13 cellular contexts compared by ENCODE assay signal in genomic region chr19:16463341-16463990, GRCh38. TPM values are rescaled to one million over a fixed set of nuclear protein-coding genes. Genes with fewer than 3 reads are reported as not detected.
DNase-seq lines count a peak whose midpoint lies in the region; ATAC-seq, FAIRE-seq and TF ChIP-seq lines count a peak whose summit lies in the region.
"Had no signal": no experiment of that assay in that cellular context is flagged by ENCODE, and none has a peak within 500 bp of the region (broad histone marks: within the 10 kb centered on the region; RNA-seq: fewer than 3 reads in every experiment).

No MANE protein-coding gene starts in this region.

- H3K79me1 ChIP-seq in IMR-90 (ENCODE audit: low read depth in 1 of 2, low read length in 2 of 2) = peaks cover 42 to 88% of the 10 kb centered on the region in 2 experiments
- peaks cover 42% of the 10 kb centered on the region for H3K79me1 ChIP-seq in H1 (ENCODE audit: low read depth, low read length)
- peaks cover 26% of the 10 kb centered on the region for H3K79me1 ChIP-seq in neuronal stem cell (ENCODE audit: low read depth, low read length)

- H3K36me3 Mint-ChIP-seq in CD4-positive, alpha-beta memory T cell = peaks cover 3 to 16% of the 10 kb centered on the region in 2 donors

- POLR2A ChIA-PET in CD4-positive, alpha-beta memory T cell (lab: Charles Lee; ENCODE audit: partially characterized antibody) = no interaction called here
- POLR2A ChIA-PET in IMR-90 (lab: Charles Lee; ENCODE audit: unreplicated experiment) = no interaction called here
- POLR2A ChIA-PET in H1 (lab: Charles Lee; ENCODE audit: partially characterized antibody) = interaction anchor here (1.0 kb wide), 1 partner anchor 9 kb away, joined by 3 read pairs; no protein-coding TSS in a partner anchor

- H4K20me1 ChIP-seq in IMR-90 (ENCODE audit: insufficient read depth, low read length) = peaks cover 88% of the 10 kb centered on the region
- H4K20me1 ChIP-seq in H1 (replicated peaks in 1 of 2; ENCODE audit: control insufficient read depth in 1 of 2, insufficient read depth in 2 of 2, low read length in 2 of 2) = peaks cover 20 to 32% of the 10 kb centered on the region in 2 experiments

- in situ Hi-C loops in IMR-90 (cut with MboI; ENCODE audit: low sequenced_read_pairs) = no loop called here

- no peaks in the 10 kb centered on the region for H3K27me3 Mint-ChIP-seq in CD4-positive, alpha-beta memory T cell

- H3K4ac ChIP-seq in IMR-90 (ENCODE audit: low read depth, low read length) = no peak overlapping the region
- H3K4ac ChIP-seq in H1 (replicated peaks; ENCODE audit: insufficient read length, low read depth, low read length) = no peak overlapping the region
- no peak overlapping the region for H3K4ac ChIP-seq in neuronal stem cell (ENCODE audit: low read length)

- H3K36me3 ChIP-seq in CD4-positive, alpha-beta memory T cell (ENCODE audit: insufficient read depth, low read length) = no peaks in the 10 kb centered on the region
- H3K36me3 ChIP-seq in IMR-90 (ENCODE audit: control insufficient read depth, insufficient read depth, low read length) (no peaks in the 10 kb centered on the region), H1 (ENCODE audit: control insufficient read depth in 2 of 4, insufficient read depth in 4 of 4, low read length in 3 of 4) (no peaks in the 10 kb centered on the region), neuronal stem cell (replicated peaks in 1 of 2; ENCODE audit: control insufficient read depth in 2 of 2, insufficient read depth in 2 of 2, low read length in 2 of 2) (peaks cover 5 to 6% of the 10 kb centered on the region in 2 donors)
- H3K36me3 ChIP-seq: thoracic aorta had no signal

- H2AK5ac ChIP-seq in IMR-90 (ENCODE audit: low read depth, low read length) (no peak overlapping the region), H1 (ENCODE audit: low read depth, low read length) (no peak overlapping the region), neuronal stem cell (ENCODE audit: low read depth, low read length) (no peak overlapping the region)

- H2BK20ac ChIP-seq in IMR-90 (ENCODE audit: low read depth, low read length) (no peak overlapping the region), H1 (ENCODE audit: low read length) (no peak overlapping the region)

- no peak for FAIRE-seq in H1 (lab: Jason Lieb, UNC)

- no peak overlapping the region for H2BK12ac ChIP-seq in H1 (ENCODE audit: low read depth, low read length)
- no peak overlapping the region for H2BK12ac ChIP-seq in neuronal stem cell (ENCODE audit: low read length)

- dilution Hi-C loops in IMR-90 (cut with HindIII; ENCODE audit: low sequenced_read_pairs, unreplicated experiment) = no loop called here

- no peaks in the 10 kb centered on the region for H3K9me3 Mint-ChIP-seq in CD4-positive, alpha-beta memory T cell

- TF ChIP-seq RAD21 in IMR-90 (IDR thresholded peaks at IDR 0.05; ENCODE audit: low read length) = no peak
- no peak for TF ChIP-seq RAD21 in H1 (IDR thresholded peaks at IDR 0.05 in 1 of 2, conservative IDR thresholded peaks at IDR 0.05 in 1 of 2; ENCODE audit: low read depth in 2 of 2, low read length in 2 of 2)

- peaks cover 30 to 66% (median 47%) of the 10 kb centered on the region in 4 donors for H3K4me1 Mint-ChIP-seq in CD4-positive, alpha-beta memory T cell

- H3K23me2 ChIP-seq in H1 (ENCODE audit: low read depth, low read length) = peaks cover 1% of the 10 kb centered on the region; the same call in 1 of the 2 replicates

- no peak overlapping the region for H3K23ac ChIP-seq in IMR-90 (ENCODE audit: low read depth, low read length)
- H3K23ac ChIP-seq in H1 (ENCODE audit: insufficient read length) = no peak overlapping the region
- no peak overlapping the region for H3K23ac ChIP-seq in neuronal stem cell (ENCODE audit: low read depth, low read length, poor library complexity)

- TF ChIP-seq EP300 in H1 (IDR thresholded peaks at IDR 0.05; ENCODE audit: borderline replicate concordance in 1 of 2, low read depth in 2 of 2, low read length in 2 of 2) = no peak

- peaks cover 26% of the 10 kb centered on the region for H3K4me1 ChIP-seq in CD4-positive, alpha-beta memory T cell (ENCODE audit: insufficient read depth, low read length)
- peaks cover 11% of the 10 kb centered on the region for H3K4me1 ChIP-seq in IMR-90 (ENCODE audit: control insufficient read depth, insufficient read depth, low read length)
- H3K4me1 ChIP-seq in H1 (replicated peaks in 1 of 4; ENCODE audit: control insufficient read depth in 3 of 4, insufficient read depth in 4 of 4, low read length in 3 of 4) = peaks cover 0 to 12% (median 3%) of the 10 kb centered on the region in 4 experiments; a peak in 5 of 7 replicates
- peaks cover 4 to 6% of the 10 kb centered on the region in 2 donors for H3K4me1 ChIP-seq in neuronal stem cell (ENCODE audit: control insufficient read depth in 2 of 2, insufficient read depth in 1 of 2, low read depth in 1 of 2, low read length in 2 of 2)

- H3K27ac ChIP-seq in CD4-positive, alpha-beta memory T cell (ENCODE audit: low read depth, low read length) = no peak overlapping the region
- H3K27ac ChIP-seq in IMR-90 (ENCODE audit: insufficient read depth, low read length) = no peak overlapping the region
- H3K27ac ChIP-seq in H1 (ENCODE audit: low read depth, low read length) = no peak overlapping the region
- H3K27ac ChIP-seq in neuronal stem cell (replicated peaks; ENCODE audit: low read length) = no peak overlapping the region
- H3K27ac ChIP-seq: thoracic aorta had no signal

- BruUV-seq in IMR-90 (replicated peaks; lab: Mats Ljungman, UMichigan) = no TSS peak

- H3K9me3 ChIP-seq in CD4-positive, alpha-beta memory T cell (ENCODE audit: control insufficient read depth in 1 of 2, low read length in 2 of 2) = no peaks in the 10 kb centered on the region
- H3K9me3 ChIP-seq in IMR-90 (ENCODE audit: control insufficient read depth, insufficient read depth, low read length) (no peaks in the 10 kb centered on the region), H1 (ENCODE audit: insufficient read depth in 2 of 2, low read depth in 1 of 2, low read length in 1 of 2) (no peaks in the 10 kb centered on the region), neuronal stem cell (replicated peaks in 1 of 2; ENCODE audit: control insufficient read depth in 2 of 2, insufficient read depth in 1 of 2, low read depth in 1 of 2, low read length in 2 of 2) (peaks cover 0 to 1% of the 10 kb centered on the region in 2 donors)
- H3K9me3 ChIP-seq: thoracic aorta had no signal

- H4K5ac ChIP-seq in IMR-90 (ENCODE audit: low read depth, low read length) (no peak overlapping the region), H1 (ENCODE audit: insufficient read length, low read depth, low read length) (no peak overlapping the region)

- no peak overlapping the region for H3K18ac ChIP-seq in IMR-90 (ENCODE audit: low read depth, low read length)
- no peak overlapping the region for H3K18ac ChIP-seq in H1 (ENCODE audit: extremely low read depth, low read length)
- H3K18ac ChIP-seq in neuronal stem cell (ENCODE audit: low read length) = no peak overlapping the region

- intact Hi-C loops in CD4-positive, alpha-beta memory T cell (cut with micrococcal nuclease) = no loop called here
- intact Hi-C loops in IMR-90 (cut with micrococcal nuclease) = no loop called here

- CTCF ChIA-PET in CD4-positive, alpha-beta memory T cell (lab: Charles Lee; ENCODE audit: partially characterized antibody) = no interaction called here
- CTCF ChIA-PET in IMR-90 (lab: Yijun Ruan, JAX) = no interaction called here
- CTCF ChIA-PET in H1 (lab: Charles Lee; ENCODE audit: partially characterized antibody) = interaction anchor here (1.4 to 3.6 kb wide), 2 partner anchors 9 to 22 kb away, joined by 5 to 16 read pairs; no protein-coding TSS in a partner anchor

- H3K27ac Mint-ChIP-seq in CD4-positive, alpha-beta memory T cell = peak overlapping the region in 6 of 7 donors; percentile 22 to 86 (median 56)

- peaks cover 28% of the 10 kb centered on the region for H3K9me1 ChIP-seq in IMR-90 (ENCODE audit: insufficient read depth, low read length)

- ATAC-seq in IMR-90 (ENCODE audit: low read depth) = no peak

- H3K4me2 ChIP-seq in IMR-90 (ENCODE audit: low read depth, low read length) (peak overlapping the region; percentile 52), H1 (ENCODE audit: insufficient read depth in 1 of 2, low read depth in 2 of 2, low read length in 2 of 2) (no peak overlapping the region), neuronal stem cell (ENCODE audit: insufficient read depth, low read length, poor library complexity, severe bottlenecking) (no peak overlapping the region)
- H3K4me2 ChIP-seq: smooth muscle cell had no signal

- no peak overlapping the region for H2AK9ac ChIP-seq in IMR-90 (replicated peaks; ENCODE audit: low read depth, low read length, poor library complexity)

- H3K56ac ChIP-seq in IMR-90 (ENCODE audit: extremely low read depth, insufficient read depth, low read length) (no peak overlapping the region), H1 (replicated peaks; ENCODE audit: insufficient read length, low read depth, low read length) (no peak overlapping the region)

- no peak overlapping the region for H2AFZ ChIP-seq in IMR-90 (replicated peaks; ENCODE audit: low read length, poor library complexity)
- H2AFZ ChIP-seq in H1 (ENCODE audit: low read length) = no peak overlapping the region
- H2AFZ ChIP-seq in neuronal stem cell (ENCODE audit: low read length) = no peak overlapping the region

- no peak for TF ChIP-seq POLR2A in IMR-90 (IDR thresholded peaks at IDR 0.05; ENCODE audit: low read depth, low read length)
- TF ChIP-seq POLR2A in H1 (IDR thresholded peaks at IDR 0.05; ENCODE audit: control extremely low read depth in 1 of 2, low read depth in 2 of 2, low read length in 2 of 2) = no peak

- H3K79me2 ChIP-seq in H1 (ENCODE audit: control insufficient read depth in 1 of 2, insufficient read depth in 2 of 2, low read length in 2 of 2) = peaks cover 10 to 94% of the 10 kb centered on the region in 2 experiments

- no peaks in the 10 kb centered on the region for H3K27me3 ChIP-seq in CD4-positive, alpha-beta memory T cell (ENCODE audit: insufficient read depth, low read length)
- H3K27me3 ChIP-seq in IMR-90 (ENCODE audit: control insufficient read depth, insufficient read depth, low read length) (no peaks in the 10 kb centered on the region), H1 (replicated peaks in 1 of 4; ENCODE audit: control insufficient read depth in 3 of 4, extremely low read depth in 1 of 4, insufficient read depth in 3 of 4, low read length in 3 of 4) (no peaks in the 10 kb centered on the region), neuronal stem cell (ENCODE audit: control insufficient read depth in 3 of 3, insufficient read depth in 3 of 3, low read depth in 1 of 3, low read length in 3 of 3) (no peaks in the 10 kb centered on the region)

- no peak overlapping the region for H3K4me3 ChIP-seq in CD4-positive, alpha-beta memory T cell (ENCODE audit: low read length in 2 of 2)
- H3K4me3 ChIP-seq in IMR-90 (ENCODE audit: insufficient read depth, low read depth, low read length) (no peak overlapping the region), H1 (ENCODE audit: extremely low read depth in 1 of 4, insufficient read depth in 2 of 4, low read depth in 3 of 4, low read length in 4 of 4) (no peak overlapping the region), neuronal stem cell (ENCODE audit: low read length in 2 of 2) (no peak overlapping the region)
- H3K4me3 ChIP-seq: smooth muscle cell, thoracic aorta had no signal

- WGBS in IMR-90 (ENCODE audit: extremely low coverage in 2 of 2, insufficient read length in 1 of 2), 2 experiments = 60% methylated on average over 3 of the region's 6 CpGs; no CpG with 5 or more reads in 1 of the 2 experiments
- WGBS in H1 (ENCODE audit: extremely low coverage in 1 of 2, insufficient coverage in 1 of 2, insufficient read length in 1 of 2, insufficient replicate concordance in 2 of 2, low coverage in 1 of 2, low lambda C conversion rate in 2 of 2, missing lambda C conversion rate in 1 of 2), 2 experiments = 89% methylated on average over 6 of the region's 6 CpGs; no CpG with 5 or more reads in 1 of the 2 experiments
- no CpG with 5 or more reads among the region's 6 CpGs for WGBS in neuronal stem cell (ENCODE audit: extremely low coverage in 2 of 2, insufficient read length in 2 of 2, insufficient replicate concordance in 1 of 2), 2 donors

- H3K4me3 Mint-ChIP-seq in CD4-positive, alpha-beta memory T cell = no peak overlapping the region

- H4K8ac ChIP-seq in IMR-90 (ENCODE audit: low read depth in 2 of 2, low read length in 2 of 2) (no peak overlapping the region), H1 (ENCODE audit: extremely low read depth, insufficient read depth, low read length) (peak overlapping the region; percentile 38; the same call in 1 of the 2 replicates), neuronal stem cell (ENCODE audit: low read depth, low read length) (no peak overlapping the region)

- no peak overlapping the region for H2BK15ac ChIP-seq in IMR-90 (ENCODE audit: low read depth, low read length)
- peak overlapping the region; percentile 18; the same call in 1 of the 2 replicates for H2BK15ac ChIP-seq in H1 (ENCODE audit: low read length)
- H2BK15ac ChIP-seq in neuronal stem cell (ENCODE audit: low read length) = no peak overlapping the region

- H2BK5ac ChIP-seq in IMR-90 (ENCODE audit: low read depth, low read length, poor library complexity, severe bottlenecking) (no peak overlapping the region), H1 (ENCODE audit: low read depth, low read length) (peak overlapping the region; percentile 45; the same call in 1 of the 2 replicates), neuronal stem cell (ENCODE audit: low read length) (peak overlapping the region; percentile 26)

- no peak for TF ChIP-seq CTCF in IMR-90 (conservative IDR thresholded peaks at IDR 0.05; ENCODE audit: low read depth, low read length)
- no peak for TF ChIP-seq CTCF in H1 (IDR thresholded peaks at IDR 0.05; ENCODE audit: control extremely low read depth in 1 of 3, insufficient read depth in 1 of 3, low read depth in 1 of 3, low read length in 3 of 3)

- H2BK120ac ChIP-seq in IMR-90 (ENCODE audit: low read depth, low read length) = no peak overlapping the region
- H2BK120ac ChIP-seq in H1 (replicated peaks; ENCODE audit: low read depth, low read length) = no peak overlapping the region
- no peak overlapping the region for H2BK120ac ChIP-seq in neuronal stem cell (ENCODE audit: low read depth, low read length)

- H3K14ac ChIP-seq in IMR-90 (replicated peaks; ENCODE audit: low read depth, low read length) = no peak overlapping the region
- H3K14ac ChIP-seq in H1 (ENCODE audit: insufficient read length) = no peak overlapping the region
- no peak overlapping the region for H3K14ac ChIP-seq in neuronal stem cell (ENCODE audit: low read length)

- H4K91ac ChIP-seq in IMR-90 (ENCODE audit: insufficient read depth, low read depth, low read length) (no peak overlapping the region), H1 (replicated peaks; ENCODE audit: insufficient read length, low read length) (no peak overlapping the region), neuronal stem cell (ENCODE audit: low read depth, low read length, poor library complexity) (no peak overlapping the region)

- H3K9ac ChIP-seq in IMR-90 (ENCODE audit: low read depth, low read length) (0 out of 2 replicates have a peak overlapping the region, but pooled peaks have one; percentile 22), H1 (replicated peaks in 1 of 4; ENCODE audit: extremely low read depth in 1 of 4, low read depth in 3 of 4, low read length in 3 of 4) (no peak overlapping the region), neuronal stem cell (ENCODE audit: low read depth, low read length, poor library complexity) (no peak overlapping the region)

- no peak for DNase-seq in CD4-positive, alpha-beta memory T cell
- DNase-seq in IMR-90 (no peak), H1 (ENCODE audit: low read depth in 1 of 2, low spot score in 2 of 2) (no peak), neuronal stem cell (ENCODE audit: low spot score) (no peak), hippocampal formation (lab: John Stamatoyannopoulos, UW) (no peak), kidney glomerular epithelial cell (lab: John Stamatoyannopoulos, UW) (no peak), NCI-H128 (lab: John Stamatoyannopoulos, UW; ENCODE audit: unreplicated experiment) (no peak), AML-193 (lab: John Stamatoyannopoulos, UW) (no peak)
- DNase-seq: activated CD4-positive, alpha-beta T cell treated with anti-CD3 and anti-CD28 coated beads for 4 hours had no signal

RNA-seq across cellular contexts. Expression of gene EPS15L1, which starts 8.3 kb away (rescaled TPM):
- 10 to 100 TPM; 53.6 to 55.8 TPM for total RNA-seq in CD4-positive, alpha-beta memory T cell
- polyA plus RNA-seq in CD4-positive, alpha-beta memory T cell = 10 to 100 TPM in 1 of 2 donors, 1 to 10 TPM in 1; 6.6 to 12.7 TPM
- total RNA-seq in IMR-90 (2012; rRNA removed) = 7.5 and 9.2 TPM in 2 replicates
- 21.7 and 22.1 TPM in 2 replicates for polyA plus RNA-seq in IMR-90 (2012; rRNA removed)
- 13.0 and 16.4 TPM in 2 replicates for polyA plus RNA-seq in IMR-90 (2012; cell fraction: cytosol; rRNA removed)
- polyA plus RNA-seq in IMR-90 (2012; cell fraction: nucleus; rRNA removed; ENCODE audit: low replicate concordance) = 24.6 and 32.5 TPM in 2 replicates
- 36.6 and 37.2 TPM in 2 replicates for total RNA-seq in H1 (2021; fragmentation: NEBNext Ultra II Directional; extraction: Animal tissue kit (Norgen Biotek cat#: 25700))
- polyA plus RNA-seq in H1 (2011; rRNA removed) = 17.6 and 22.4 TPM in 2 replicates
- 15.2 TPM for polyA plus RNA-seq in H1 (2011; cell fraction: cytosol; rRNA removed)
- polyA plus RNA-seq in H1 (2011; cell fraction: nucleus; rRNA removed) = 31.3 TPM
- 29.7 to 35.7 TPM (median 31.8 TPM) in 4 replicates for polyA plus RNA-seq in H1 (2012, experiment 1 of 2)
- 13.3 TPM for polyA plus RNA-seq in H1 (2012, experiment 2 of 2)
- 18.0 TPM for polyA plus RNA-seq in H1 (2013, experiment 1 of 2)
- polyA plus RNA-seq in H1 (2013, experiment 2 of 2) = 17.5 TPM
- polyA minus RNA-seq in H1 (2011; rRNA and poly(A)+ RNA removed) = 19.7 and 27.4 TPM in 2 replicates
- 28.3 TPM for polyA minus RNA-seq in H1 (2011; cell fraction: cytosol; rRNA and poly(A)+ RNA removed)
- polyA minus RNA-seq in H1 (2011; cell fraction: nucleus; rRNA and poly(A)+ RNA removed) = 32.3 TPM
- polyA plus RNA-seq in neuronal stem cell (2013, experiment 1 of 2) = 26.7 TPM
- polyA plus RNA-seq in neuronal stem cell (2013, experiment 2 of 2) = 25.4 TPM

RNA-seq across cellular contexts. Expression of gene CALR3, which starts 32.5 kb away (rescaled TPM):
- total RNA-seq in CD4-positive, alpha-beta memory T cell = not detected
- not detected for polyA plus RNA-seq in CD4-positive, alpha-beta memory T cell
- total RNA-seq in IMR-90 (2012; rRNA removed) = not detected in 2 replicates
- polyA plus RNA-seq in IMR-90 (2012; rRNA removed) (not detected in 2 replicates), H1 (2011; rRNA removed) (0.11 TPM in 1 of 2 replicates, not detected in the other)
- not detected in 2 replicates for polyA plus RNA-seq in IMR-90 (2012; cell fraction: cytosol; rRNA removed)
- polyA plus RNA-seq in IMR-90 (2012; cell fraction: nucleus; rRNA removed; ENCODE audit: low replicate concordance) = 0.06 TPM in 1 of 2 replicates, not detected in the other
- total RNA-seq in H1 (2021; fragmentation: NEBNext Ultra II Directional; extraction: Animal tissue kit (Norgen Biotek cat#: 25700)) = 0.32 and 0.33 TPM in 2 replicates
- 0.30 TPM for polyA plus RNA-seq in H1 (2011; cell fraction: cytosol; rRNA removed)
- polyA plus RNA-seq in H1 (2011; cell fraction: nucleus; rRNA removed) = 0.17 TPM
- 0.19 to 0.40 TPM (median 0.35 TPM) in 4 replicates for polyA plus RNA-seq in H1 (2012, experiment 1 of 2)
- 0.37 TPM for polyA plus RNA-seq in H1 (2012, experiment 2 of 2)
- polyA plus RNA-seq in H1 (2013, experiment 1 of 2) = 0.55 TPM
- 0.64 TPM for polyA plus RNA-seq in H1 (2013, experiment 2 of 2)
- 0.44 TPM in 1 of 2 replicates, not detected in the other for polyA minus RNA-seq in H1 (2011; rRNA and poly(A)+ RNA removed)
- not detected for polyA minus RNA-seq in H1 (2011; cell fraction: cytosol; rRNA and poly(A)+ RNA removed)
- polyA minus RNA-seq in H1 (2011; cell fraction: nucleus; rRNA and poly(A)+ RNA removed) = not detected
- polyA plus RNA-seq in neuronal stem cell (2013, experiment 1 of 2) = 0.07 TPM
- 0.07 TPM for polyA plus RNA-seq in neuronal stem cell (2013, experiment 2 of 2)
- total RNA-seq: epithelial cell of proximal tubule, myocyte, smooth muscle cell, thoracic aorta had no signal
- polyA plus RNA-seq: smooth muscle cell had no signal

RNA-seq across cellular contexts. Expression of gene C19orf44, which starts 32.7 kb away (rescaled TPM):
- total RNA-seq in CD4-positive, alpha-beta memory T cell = 1 to 10 TPM; 4.6 to 6.7 TPM
- 1 to 10 TPM in 1 of 2 donors, under 1 TPM in 1; 0.38 to 1.7 TPM for polyA plus RNA-seq in CD4-positive, alpha-beta memory T cell
- 1.4 and 1.7 TPM in 2 replicates for total RNA-seq in IMR-90 (2012; rRNA removed)
- polyA plus RNA-seq in IMR-90 (2012; rRNA removed) = 3.8 and 4.1 TPM in 2 replicates
- 1.8 and 3.0 TPM in 2 replicates for polyA plus RNA-seq in IMR-90 (2012; cell fraction: cytosol; rRNA removed)
- polyA plus RNA-seq in IMR-90 (2012; cell fraction: nucleus; rRNA removed; ENCODE audit: low replicate concordance) = 8.5 and 9.5 TPM in 2 replicates
- 4.2 and 4.5 TPM in 2 replicates for total RNA-seq in H1 (2021; fragmentation: NEBNext Ultra II Directional; extraction: Animal tissue kit (Norgen Biotek cat#: 25700))
- polyA plus RNA-seq in H1 (2011; rRNA removed) = 2.1 and 2.8 TPM in 2 replicates
- 3.1 TPM for polyA plus RNA-seq in H1 (2011; cell fraction: cytosol; rRNA removed)
- polyA plus RNA-seq in H1 (2011; cell fraction: nucleus; rRNA removed) = 4.2 TPM
- polyA plus RNA-seq in H1 (2012, experiment 1 of 2) = 3.6 to 5.5 TPM (median 4.1 TPM) in 4 replicates
- polyA plus RNA-seq in H1 (2012, experiment 2 of 2) = 1.7 TPM
- polyA plus RNA-seq in H1 (2013, experiment 1 of 2) = 3.3 TPM
- polyA plus RNA-seq in H1 (2013, experiment 2 of 2) = 2.9 TPM
- 1.9 TPM in 2 replicates for polyA minus RNA-seq in H1 (2011; rRNA and poly(A)+ RNA removed)
- polyA minus RNA-seq in H1 (2011; cell fraction: cytosol; rRNA and poly(A)+ RNA removed) = 2.9 TPM
- 4.1 TPM for polyA minus RNA-seq in H1 (2011; cell fraction: nucleus; rRNA and poly(A)+ RNA removed)
- 4.7 TPM for polyA plus RNA-seq in neuronal stem cell (2013, experiment 1 of 2)
- 4.7 TPM for polyA plus RNA-seq in neuronal stem cell (2013, experiment 2 of 2)
